In genomic region chr22:30649430-30650007, GRCh38 we compare ENCODE assay signal across 8 cellular contexts. TPM values are rescaled to one million over a fixed set of nuclear protein-coding genes. Genes with fewer than 3 reads are reported as not detected.
DNase-seq lines count a peak whose midpoint lies in the region; ATAC-seq and TF ChIP-seq lines count a peak whose summit lies in the region.

No MANE protein-coding gene starts in this region.

- TF ChIP-seq POLR2A in testis (IDR thresholded peaks at IDR 0.05): no peak

- H3K36me3 ChIP-seq in mammary epithelial cell (ENCODE audit: insufficient read depth, low read length) (no peaks in the 10 kb centered on the region), upper lobe of right lung (no peaks in the 10 kb centered on the region), testis (ENCODE audit: low read depth, missing control alignments) (no peaks in the 10 kb centered on the region)

- H3K36me3 Mint-ChIP-seq in Calu3 (ENCODE audit: insufficient read depth, unreplicated experiment) (no peaks in the 10 kb centered on the region), activated B cell treated with CpG ODN at 0.5 μM for 24 hours (ENCODE audit: low read depth) (peaks cover 3% of the 10 kb centered on the region), naive B cell (no peaks in the 10 kb centered on the region)

- ATAC-seq in HG03432 (IDR thresholded peaks at IDR 0.05; ENCODE audit: unreplicated experiment): peak; percentile 79
- ATAC-seq in activated B cell treated with CpG ODN at 0.5 μM for 24 hours (ENCODE audit: low read depth): peak; percentile 99
- peak; percentile 64 for ATAC-seq in naive B cell (ENCODE audit: low read depth in 2 of 2)
- ATAC-seq in upper lobe of right lung: peak; percentile 79

- intact Hi-C loops in Calu3 (cut with micrococcal nuclease; ENCODE audit: unreplicated experiment) (no loop called here), activated B cell treated with CpG ODN at 0.5 μM for 24 hours (cut with micrococcal nuclease) (loop anchor here (1.0 kb wide), 2 partner anchors 14 to 18 kb away; partner anchors contain the start of genes DUSP18 and SLC35E4), mammary epithelial cell (cut with micrococcal nuclease) (no loop called here), upper lobe of right lung (cut with DNase I) (no loop called here), testis (cut with DNase I; ENCODE audit: low total_unique reads) (no loop called here)

- no peak overlapping the region for H3K4me3 Mint-ChIP-seq in Calu3 (ENCODE audit: low read depth, unreplicated experiment)
- H3K4me3 Mint-ChIP-seq in activated B cell treated with CpG ODN at 0.5 μM for 24 hours: no peak overlapping the region
- H3K4me3 Mint-ChIP-seq in naive B cell: peak overlapping the region in 1 of 8 donors; percentile 66

- TF ChIP-seq CTCF in Calu3 (IDR thresholded peaks at IDR 0.05; ENCODE audit: unreplicated experiment) (peak; percentile 16), activated B cell treated with CpG ODN at 0.5 μM for 24 hours (IDR thresholded peaks at IDR 0.05) (no peak), mammary epithelial cell (conservative IDR thresholded peaks at IDR 0.05 in 1 of 2, IDR thresholded peaks at IDR 0.05 in 1 of 2; ENCODE audit: extremely low read depth in 1 of 2, insufficient read depth in 1 of 2, low read depth in 1 of 2, low read length in 2 of 2) (peak; percentile 13 to 26), upper lobe of right lung (IDR thresholded peaks at IDR 0.05) (no peak), testis (IDR thresholded peaks at IDR 0.05) (no peak)

- dilution Hi-C loops in mammary epithelial cell (cut with HindIII; ENCODE audit: low sequenced_read_pairs): no loop called here

- in situ Hi-C loops in mammary epithelial cell (cut with MboI; ENCODE audit: low sequenced_read_pairs in 2 of 2): loop anchor here in 1 of 2 donors (25.0 kb wide), 1 partner anchor 238 kb away; no protein-coding TSS in a partner anchor

- no TSS peak for BruUV-seq in Calu3 (replicated peaks; lab: Mats Ljungman, UMichigan)
- BruUV-seq in mammary epithelial cell (replicated peaks; lab: Mats Ljungman, UMichigan): no TSS peak

- no peak overlapping the region for H3K4me3 ChIP-seq in mammary epithelial cell (replicated peaks in 1 of 3; ENCODE audit: insufficient read depth in 1 of 3, low read depth in 2 of 3, low read length in 3 of 3)
- no peak overlapping the region for H3K4me3 ChIP-seq in upper lobe of right lung
- no peak overlapping the region for H3K4me3 ChIP-seq in testis

- H3K27ac Mint-ChIP-seq in Calu3 (ENCODE audit: unreplicated experiment) (peak overlapping the region; percentile 66), activated B cell treated with CpG ODN at 0.5 μM for 24 hours (peak overlapping the region; percentile 66), naive B cell (no peak overlapping the region)

- no peak overlapping the region for H3K9ac ChIP-seq in mammary epithelial cell (ENCODE audit: insufficient read depth, low read length)

- POLR2A ChIA-PET in activated B cell treated with CpG ODN at 0.5 μM for 24 hours (lab: Charles Lee): interaction anchor here (1.4 to 3.1 kb wide), 2 partner anchors 12 to 15 kb away, joined by 8 to 23 read pairs; partner anchors contain the start of gene SLC35E4

- 44% methylated on average over 5 of the region's 7 CpGs for WGBS in mammary epithelial cell (ENCODE audit: low coverage, missing lambda C conversion rate)
- 80 to 84% methylated on average over 1 to 7 of the region's 7 CpGs for WGBS in testis, 2 donors

- no peaks in the 10 kb centered on the region for H3K9me3 Mint-ChIP-seq in Calu3 (ENCODE audit: low read depth, unreplicated experiment)
- no peaks in the 10 kb centered on the region for H3K9me3 Mint-ChIP-seq in activated B cell treated with CpG ODN at 0.5 μM for 24 hours
- no peaks in the 10 kb centered on the region for H3K9me3 Mint-ChIP-seq in naive B cell

- no peaks in the 10 kb centered on the region for H3K79me2 ChIP-seq in mammary epithelial cell (ENCODE audit: insufficient read depth, low read length)

- DNase-seq in Calu3 (peak; percentile 89), activated B cell treated with CpG ODN at 0.5 μM for 24 hours (peak; percentile 45), mammary epithelial cell (peak; percentile 84), naive B cell (no peak), upper lobe of right lung (no peak), testis (no peak), NCI-H82 (lab: John Stamatoyannopoulos, UW) (no peak)

- no peaks in the 10 kb centered on the region for H3K9me3 ChIP-seq in mammary epithelial cell (replicated peaks; ENCODE audit: insufficient read depth, low read length)
- no peaks in the 10 kb centered on the region for H3K9me3 ChIP-seq in upper lobe of right lung
- no peaks in the 10 kb centered on the region for H3K9me3 ChIP-seq in testis

- CTCF ChIA-PET in Calu3 (lab: Charles Lee): interaction anchor here (0.6 to 1.9 kb wide), 7 partner anchors 11 to 106 kb away, joined by 3 to 5 read pairs (median 4); partner anchors contain the start of genes DUSP18 and SLC35E4
- CTCF ChIA-PET in activated B cell treated with CpG ODN at 0.5 μM for 24 hours (lab: Charles Lee): interaction anchor here (1.3 to 2.7 kb wide), 2 partner anchors 15 to 106 kb away, joined by 5 to 11 read pairs; partner anchors contain the start of gene SLC35E4
- CTCF ChIA-PET in mammary epithelial cell (lab: Charles Lee; ENCODE audit: low non-redundant PET): interaction anchor here (0.5 kb wide), 1 partner anchor 191 kb away, joined by 3 read pairs; no protein-coding TSS in a partner anchor

- H3K27me3 ChIP-seq in mammary epithelial cell (ENCODE audit: insufficient read depth, low read length): no peaks in the 10 kb centered on the region
- no peaks in the 10 kb centered on the region for H3K27me3 ChIP-seq in upper lobe of right lung
- H3K27me3 ChIP-seq in testis: no peaks in the 10 kb centered on the region

- no peaks in the 10 kb centered on the region for H4K20me1 ChIP-seq in mammary epithelial cell (ENCODE audit: insufficient read depth, low read length)

- H2AFZ ChIP-seq in mammary epithelial cell (ENCODE audit: low read depth, low read length): peak overlapping the region; percentile 55

- H3K27ac ChIP-seq in mammary epithelial cell (ENCODE audit: insufficient read depth, low read depth, low read length): no peak overlapping the region
- no peak overlapping the region for H3K27ac ChIP-seq in upper lobe of right lung
- no peak overlapping the region for H3K27ac ChIP-seq in testis

- no peak overlapping the region for H3K4me2 ChIP-seq in mammary epithelial cell (ENCODE audit: insufficient read depth, low read depth, low read length)

- H3K4me1 Mint-ChIP-seq in Calu3 (ENCODE audit: low read depth, unreplicated experiment) (peaks cover 6% of the 10 kb centered on the region), activated B cell treated with CpG ODN at 0.5 μM for 24 hours (peaks cover 12% of the 10 kb centered on the region), naive B cell (peaks cover 0 to 11% (median 3%) of the 10 kb centered on the region in 3 donors)

- H3K4me1 ChIP-seq in mammary epithelial cell (ENCODE audit: insufficient read depth, low read length) (peaks cover 4% of the 10 kb centered on the region), upper lobe of right lung (no peaks in the 10 kb centered on the region), testis (no peaks in the 10 kb centered on the region)

- no peaks in the 10 kb centered on the region for H3K27me3 Mint-ChIP-seq in Calu3 (ENCODE audit: unreplicated experiment)
- no peaks in the 10 kb centered on the region for H3K27me3 Mint-ChIP-seq in activated B cell treated with CpG ODN at 0.5 μM for 24 hours
- H3K27me3 Mint-ChIP-seq in naive B cell: no peaks in the 10 kb centered on the region

RNA-seq across cellular contexts. Expression of gene SLC35E4, which starts 13.9 kb away (rescaled TPM):
- 3.2 and 4.0 TPM in 2 replicates for total RNA-seq in Calu3 (2022)
- 1.8 TPM in 2 replicates for total RNA-seq in activated B cell treated with CpG ODN at 0.5 μM for 24 hours
- 10 to 100 TPM in 1 of 2 donors, 1 to 10 TPM in 1; 9.9 to 10.0 TPM for total RNA-seq in mammary epithelial cell
- polyA plus RNA-seq in mammary epithelial cell: 4.2 TPM
- 2.3 TPM for polyA minus RNA-seq in mammary epithelial cell
- polyA plus RNA-seq in naive B cell (ENCODE audit: low read depth in 6 of 6): under 1 TPM in 5 of 6 donors, not detected in 1; 0.09 to 0.45 (median 0.33) TPM
- total RNA-seq in upper lobe of right lung: 2.9 TPM
- total RNA-seq in testis: 10 to 100 TPM; 11.6 TPM
- 35.9 TPM for polyA plus RNA-seq in testis (ENCODE audit: insufficient read depth, low read depth, low replicate concordance)

RNA-seq across cellular contexts. Expression of gene DUSP18, which starts 18.2 kb away (rescaled TPM):
- total RNA-seq in Calu3 (2022) (10.7 and 11.6 TPM in 2 replicates), activated B cell treated with CpG ODN at 0.5 μM for 24 hours (12.0 and 13.5 TPM in 2 replicates), mammary epithelial cell (10 to 100 TPM in 1 of 2 donors, 1 to 10 TPM in 1; 8.3 to 10.5 TPM), upper lobe of right lung (19.3 TPM), testis (10 to 100 TPM; 29.2 to 42.4 TPM)
- polyA plus RNA-seq in mammary epithelial cell (15.0 TPM), naive B cell (ENCODE audit: low read depth in 6 of 6) (10 to 100 TPM in 5 of 6 donors, 1 to 10 TPM in 1; 9.0 to 18.1 (median 12.3) TPM), testis (ENCODE audit: insufficient read depth, low read depth, low replicate concordance) (53.9 TPM)
- 22.5 TPM for polyA minus RNA-seq in mammary epithelial cell

RNA-seq across cellular contexts. Expression of gene TCN2, which starts 42.5 kb away (rescaled TPM):
- 11.0 and 25.9 TPM in 2 replicates for total RNA-seq in Calu3 (2022)
- not detected in 2 replicates for total RNA-seq in activated B cell treated with CpG ODN at 0.5 μM for 24 hours
- total RNA-seq in mammary epithelial cell: 1 to 10 TPM; 3.6 to 9.3 TPM
- polyA plus RNA-seq in mammary epithelial cell: 5.8 TPM
- not detected for polyA minus RNA-seq in mammary epithelial cell
- under 1 TPM in 1 of 6 donors, not detected in 5; 0.80 TPM for polyA plus RNA-seq in naive B cell (ENCODE audit: low read depth in 6 of 6)
- total RNA-seq in upper lobe of right lung: 43.4 TPM
- total RNA-seq in testis: 10 to 100 TPM; 40.6 to 40.7 TPM
- polyA plus RNA-seq in testis (ENCODE audit: insufficient read depth, low read depth, low replicate concordance): 30.5 TPM

RNA-seq across cellular contexts. Expression of gene OSBP2, which starts 45.2 kb away (rescaled TPM):
- total RNA-seq in Calu3 (2022) (5.2 and 7.9 TPM in 2 replicates), activated B cell treated with CpG ODN at 0.5 μM for 24 hours (0.35 and 0.56 TPM in 2 replicates), mammary epithelial cell (10 to 100 TPM in 1 of 2 donors, 1 to 10 TPM in 1; 4.7 to 24.7 TPM), upper lobe of right lung (6.0 TPM), testis (10 to 100 TPM; 39.5 to 45.4 TPM)
- polyA plus RNA-seq in mammary epithelial cell (7.1 TPM), naive B cell (ENCODE audit: low read depth in 6 of 6) (1 to 10 TPM in 1 of 6 donors, under 1 TPM in 4, not detected in 1; 0.20 to 1.1 (median 0.61) TPM), testis (ENCODE audit: insufficient read depth, low read depth, low replicate concordance) (68.0 TPM)
- 24.4 TPM for polyA minus RNA-seq in mammary epithelial cell

RNA-seq across cellular contexts. Expression of gene PES1, which starts 57.8 kb away (rescaled TPM):
- total RNA-seq in Calu3 (2022) (98.9 and 106 TPM in 2 replicates), activated B cell treated with CpG ODN at 0.5 μM for 24 hours (124 TPM in 2 replicates), mammary epithelial cell (10 to 100 TPM; 52.2 to 99.1 TPM), upper lobe of right lung (46.5 TPM), testis (10 to 100 TPM; 96.5 to 99.4 TPM)
- polyA plus RNA-seq in mammary epithelial cell (89.8 TPM), naive B cell (ENCODE audit: low read depth in 6 of 6) (10 to 100 TPM; 25.9 to 49.9 (median 36.9) TPM), testis (ENCODE audit: insufficient read depth, low read depth, low replicate concordance) (80.3 TPM)
- polyA minus RNA-seq in mammary epithelial cell: 145 TPM

Comparison
In these comparisons a context has a peak if more than half of its experiments do, and no peak if none do; other contexts are left out.
1. DNase-seq: peak in Calu3 (single experiment), activated B cell treated with CpG ODN at 0.5 μM for 24 hours (single experiment) and mammary epithelial cell (single experiment); none in naive B cell (single experiment), upper lobe of right lung (single experiment), testis (single experiment) and NCI-H82 (single experiment).
2. H3K27ac Mint-ChIP-seq: peak in Calu3 (single experiment) and activated B cell treated with CpG ODN at 0.5 μM for 24 hours (single experiment); none in naive B cell (0 of 6).
3. CTCF ChIP-seq: peak in Calu3 (single experiment) and mammary epithelial cell (2 of 2); none in activated B cell treated with CpG ODN at 0.5 μM for 24 hours (single experiment), upper lobe of right lung (single experiment) and testis (0 of 3).
4. Peak in every context shown above with its lines, with median percentiles within 50 percentile points of each other: ATAC-seq.